ENCODE assay signal across 8 cellular contexts in the genomic region with DNA sequence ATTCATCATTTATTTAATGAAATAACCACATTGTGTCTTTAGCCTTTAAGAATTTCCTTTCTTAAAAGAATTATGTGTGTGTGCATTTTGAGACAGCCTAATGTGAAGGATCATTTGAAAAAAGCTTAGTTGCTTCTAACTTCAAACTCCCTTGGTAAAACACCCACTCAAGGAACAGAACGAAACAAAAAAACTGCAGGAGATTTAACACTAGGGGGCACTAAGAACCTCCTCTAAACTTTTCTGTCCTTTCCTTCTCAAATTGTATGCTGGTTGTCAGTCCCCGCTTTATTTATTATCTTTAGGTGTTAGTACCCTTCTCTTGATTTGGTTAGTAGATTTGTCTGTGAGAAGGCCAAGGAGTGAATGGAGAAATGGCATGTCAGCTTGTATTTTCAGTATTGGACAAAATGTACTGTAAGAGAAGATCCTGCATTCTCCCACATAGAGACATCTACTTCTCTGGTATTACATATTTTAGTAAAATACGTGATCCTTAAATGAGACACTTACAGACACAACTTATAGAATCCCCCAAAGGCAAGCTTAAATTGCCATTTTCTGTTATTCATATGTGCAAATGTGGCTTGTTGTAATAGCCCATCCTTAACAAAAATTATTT.
DNase-seq lines count a peak whose midpoint lies in the region; ATAC-seq and FAIRE-seq lines count a peak whose summit lies in the region.

No MANE protein-coding gene starts in this region.

- peak; percentile 81 for FAIRE-seq in RCC 7860 (lab: Jason Lieb, UNC)
- no peak for FAIRE-seq in small intestine (lab: Jason Lieb, UNC)

- H3K4me3 Mint-ChIP-seq in T-helper 2 cell treated with Interferon-gamma antibody and Interleukin-4, amounts not matched to agents 5 μg/mL and 100 μg/mL, for 36 hours: no peak overlapping the region

- no peak overlapping the region for H3K4me3 ChIP-seq in small intestine (ENCODE audit: low read depth in 1 of 2, low read length in 2 of 2)

- no peaks in the 10 kb centered on the region for H3K27me3 ChIP-seq in small intestine (ENCODE audit: control insufficient read depth in 2 of 2, insufficient read depth in 2 of 2, low read length in 2 of 2)

- H3K9me3 Mint-ChIP-seq in T-helper 2 cell treated with Interferon-gamma antibody and Interleukin-4, amounts not matched to agents 5 μg/mL and 100 μg/mL, for 36 hours: no peaks in the 10 kb centered on the region

- ATAC-seq in GM21515 (IDR thresholded peaks at IDR 0.05; ENCODE audit: unreplicated experiment): peak; percentile 75

- H3K4me1 ChIP-seq in small intestine (ENCODE audit: control insufficient read depth in 2 of 2, insufficient read depth in 1 of 2, low read depth in 1 of 2, low read length in 1 of 2): no peaks in the 10 kb centered on the region

- no peaks in the 10 kb centered on the region for H3K4me1 Mint-ChIP-seq in T-helper 2 cell treated with Interferon-gamma antibody and Interleukin-4, amounts not matched to agents 5 μg/mL and 100 μg/mL, for 36 hours (ENCODE audit: low read depth)

- H3K27ac Mint-ChIP-seq in T-helper 2 cell treated with Interferon-gamma antibody and Interleukin-4, amounts not matched to agents 5 μg/mL and 100 μg/mL, for 36 hours: no peak overlapping the region

- H3K9me3 ChIP-seq in small intestine (ENCODE audit: control insufficient read depth, low read depth): no peaks in the 10 kb centered on the region

- H3K36me3 ChIP-seq in small intestine (ENCODE audit: control insufficient read depth in 2 of 2, insufficient read depth in 2 of 2, low read length in 2 of 2): no peaks in the 10 kb centered on the region

- H3K27ac ChIP-seq in small intestine (ENCODE audit: low read depth in 1 of 2, low read length in 1 of 2): no peak overlapping the region

- DNase-seq in EH (ENCODE audit: low read depth) (peak; percentile 3), KBM-7 (peak; percentile 68), RCC 7860 (ENCODE audit: low spot score) (peak; percentile 57), fibroblast of peridontal ligament (ENCODE audit: extremely low read depth) (peak; percentile 7), small intestine (peak; percentile 20), T1000 (lab: John Stamatoyannopoulos, UW) (no peak)
- DNase-seq in T-helper 2 cell treated with Interferon-gamma antibody and Interleukin-4, amounts not matched to agents 5 μg/mL and 100 μg/mL, for 36 hours (ENCODE audit: low spot score): no peak

- in situ Hi-C loops in KBM-7 (cut with MboI; ENCODE audit: low pct_unique_long_range_greater_than_20kb, low sequenced_read_pairs): no loop called here

- H3K27me3 Mint-ChIP-seq in T-helper 2 cell treated with Interferon-gamma antibody and Interleukin-4, amounts not matched to agents 5 μg/mL and 100 μg/mL, for 36 hours (ENCODE audit: low read depth): no peaks in the 10 kb centered on the region

- 31 to 32% (median 31%) methylated on average over 3 of the region's 3 CpGs for WGBS in small intestine, 3 donors

- H3K36me3 Mint-ChIP-seq in T-helper 2 cell treated with Interferon-gamma antibody and Interleukin-4, amounts not matched to agents 5 μg/mL and 100 μg/mL, for 36 hours (ENCODE audit: low read depth): no peaks in the 10 kb centered on the region

Comparison
In these comparisons a context has a peak if more than half of its experiments do, and no peak if none do; other contexts are left out.
1. DNase-seq: peak in EH (single experiment), KBM-7 (single experiment), RCC 7860 (single experiment), fibroblast of peridontal ligament (single experiment) and small intestine (single experiment); none in T-helper 2 cell treated with Interferon-gamma antibody and Interleukin-4, amounts not matched to agents 5 μg/mL and 100 μg/mL, for 36 hours (single experiment) and T1000 (single experiment).